Comparison of ENCODE assay signal across 24 cellular contexts in the genomic region with DNA sequence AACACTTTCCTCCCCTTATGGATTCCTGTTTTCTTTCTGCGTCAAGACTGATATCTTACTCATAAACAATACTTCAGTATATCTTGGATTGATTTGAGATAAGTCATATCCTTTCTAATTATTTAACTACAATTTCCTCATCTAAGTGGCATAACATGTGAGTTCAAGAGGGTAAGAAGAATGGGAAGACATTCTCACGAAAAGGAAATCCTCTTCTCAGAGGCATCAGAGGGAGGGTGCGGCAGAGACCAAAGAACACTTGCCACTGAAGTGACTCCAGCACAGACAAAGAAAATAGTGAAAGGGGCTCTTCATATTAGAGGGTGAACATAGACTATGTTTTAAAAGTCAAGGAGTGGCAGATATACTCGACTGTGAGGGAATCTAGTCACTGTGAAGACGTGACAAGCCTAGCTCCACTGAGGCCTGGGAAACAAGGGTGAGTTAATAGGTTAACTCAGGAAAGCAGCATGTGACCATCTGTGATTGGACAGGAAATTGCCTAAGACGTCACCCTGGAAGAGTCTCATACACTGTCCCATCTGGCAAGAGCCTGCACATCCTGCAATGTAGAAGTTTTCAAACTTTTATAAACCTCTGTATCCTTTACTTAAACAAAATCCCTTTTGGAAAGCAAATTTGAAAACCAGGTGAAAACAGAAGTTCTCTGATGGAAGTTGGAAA. TPM values are rescaled to one million over a fixed set of nuclear protein-coding genes. Genes with fewer than 3 reads are reported as not detected.
A peak's percentile ranks its signal among the peaks of the same experiment; 100 is the strongest.
DNase-seq lines count a peak whose midpoint lies in the region; FAIRE-seq and TF ChIP-seq lines count a peak whose summit lies in the region.
"Had no signal": no experiment of that assay in that cellular context is flagged by ENCODE, and none has a peak within 500 bp of the region (broad histone marks: within the 10 kb centered on the region; RNA-seq: fewer than 3 reads in every experiment).

No MANE protein-coding gene starts in this region.

- no peaks in the 10 kb centered on the region for H3K9me3 ChIP-seq in vagina
- H3K9me3 ChIP-seq: BLaER1, colonic mucosa, HAP-1, spleen, tibial artery had no signal

- no peak overlapping the region for H3K27ac Mint-ChIP-seq in mesothelial cell of epicardium
- H3K27ac Mint-ChIP-seq: activated CD4-positive, alpha-beta memory T cell treated with anti-CD3 and anti-CD28 coated beads, Interleukin-2, amount 10 ng/mL, durations not matched to agents 7 days and 5 days; brain had no signal

- no peaks in the 10 kb centered on the region for H3K4me1 Mint-ChIP-seq in mesothelial cell of epicardium
- H3K4me1 Mint-ChIP-seq: activated CD4-positive, alpha-beta memory T cell treated with anti-CD3 and anti-CD28 coated beads, Interleukin-2, amount 10 ng/mL, durations not matched to agents 7 days and 5 days; brain had no signal

- DNase-seq in EL (peak; percentile 70), HTR-8/SVneo (ENCODE audit: insufficient read length, low spot score) (no peak), fibroblast of mammary gland (ENCODE audit: low read depth) (peak; percentile 70), pulmonary artery endothelial cell (ENCODE audit: low read depth, low spot score) (peak; percentile 71), vagina (ENCODE audit: extremely low spot score in 2 of 2) (no peak), NCI-H2171 treated with DMSO at 0.1 percent for 48 hours (lab: John Stamatoyannopoulos, UW) (no peak), mesothelial cell of epicardium (ENCODE audit: low spot score in 2 of 2, unreplicated experiment in 2 of 2) (no peak)
- DNase-seq: activated CD4-positive, alpha-beta memory T cell treated with anti-CD3 and anti-CD28 coated beads, Interleukin-2, amount 10 ng/mL, durations not matched to agents 7 days and 5 days; activated gamma-delta T cell treated with Interleukin-2 at 50 U/mL for 16 hours; colonic mucosa; foreskin keratinocyte; KG1; kidney; NCI-H146; NCI-H526 treated with DMSO at 0.1 percent for 48 hours; occipital lobe; spleen; stimulated activated CD4-positive, alpha-beta T cell treated with anti-CD3 and anti-CD28 coated beads, Interleukin-4, amount 100 ng/mL, for 1 hour; stimulated activated naive CD8-positive, alpha-beta T cell treated with anti-CD3 and anti-CD28 coated beads, Interleukin-15, Interleukin-2, amounts not matched to agents 100 U/mL and 50 U/mL, for 24 hours; tibial artery had no signal

- H3K4me3 Mint-ChIP-seq in mesothelial cell of epicardium: no peak overlapping the region
- H3K4me3 Mint-ChIP-seq: activated CD4-positive, alpha-beta memory T cell treated with anti-CD3 and anti-CD28 coated beads, Interleukin-2, amount 10 ng/mL, durations not matched to agents 7 days and 5 days; brain had no signal

- peak; percentile 64 for FAIRE-seq in HTR-8/SVneo (lab: Jason Lieb, UNC)
- FAIRE-seq: kidney had no signal

- H3K36me3 Mint-ChIP-seq in mesothelial cell of epicardium: no peaks in the 10 kb centered on the region
- H3K36me3 Mint-ChIP-seq: brain had no signal

- peaks cover 4% of the 10 kb centered on the region for H3K27me3 Mint-ChIP-seq in mesothelial cell of epicardium (ENCODE audit: low read depth)

- H3K4me3 ChIP-seq in fibroblast of mammary gland (ENCODE audit: control insufficient read depth, low read depth, low read length): no peak overlapping the region
- no peak overlapping the region for H3K4me3 ChIP-seq in vagina
- H3K4me3 ChIP-seq: BLaER1, colonic mucosa, HAP-1, spleen, tibial artery had no signal

- no peaks in the 10 kb centered on the region for H3K4me1 ChIP-seq in vagina
- H3K4me1 ChIP-seq: BLaER1, colonic mucosa, HAP-1, spleen, tibial artery had no signal

- H3K9me3 Mint-ChIP-seq in mesothelial cell of epicardium: no peaks in the 10 kb centered on the region
- H3K9me3 Mint-ChIP-seq: activated CD4-positive, alpha-beta memory T cell treated with anti-CD3 and anti-CD28 coated beads, Interleukin-2, amount 10 ng/mL, durations not matched to agents 7 days and 5 days; brain had no signal

- no peak overlapping the region for H3K27ac ChIP-seq in vagina
- H3K27ac ChIP-seq: BLaER1, colonic mucosa, foreskin keratinocyte, spleen, tibial artery had no signal

- TF ChIP-seq POLR2A in vagina (IDR thresholded peaks at IDR 0.05): no peak

- no peak for TF ChIP-seq CTCF in fibroblast of mammary gland (conservative IDR thresholded peaks at IDR 0.05; ENCODE audit: control insufficient read depth, insufficient read depth, low read depth, low read length)
- TF ChIP-seq CTCF in vagina (IDR thresholded peaks at IDR 0.05): no peak
- TF ChIP-seq CTCF in mesothelial cell of epicardium (IDR thresholded peaks at IDR 0.05; ENCODE audit: unreplicated experiment): no peak

- no peaks in the 10 kb centered on the region for H3K27me3 ChIP-seq in vagina
- H3K27me3 ChIP-seq: BLaER1, colonic mucosa, foreskin keratinocyte, tibial artery had no signal

- intact Hi-C loops in vagina (cut with DNase I): no loop called here

- H3K36me3 ChIP-seq in vagina: no peaks in the 10 kb centered on the region
- H3K36me3 ChIP-seq: BLaER1, colonic mucosa, HAP-1, spleen, tibial artery had no signal

RNA-seq across cellular contexts. Expression of a gene that starts 1.8 kb away (rescaled TPM):
- total RNA-seq in pulmonary artery endothelial cell (450 and 1,378 TPM in 2 replicates), vagina (not detected), mesothelial cell of epicardium (0.13 to 0.18 TPM in 2 of 3 replicates, not detected in the other)
- total RNA-seq: activated CD4-positive, alpha-beta memory T cell treated with anti-CD3 and anti-CD28 coated beads, Interleukin-2, amount 10 ng/mL, durations not matched to agents 7 days and 5 days; occipital lobe had no signal

RNA-seq across cellular contexts. Expression of a gene that starts 19.4 kb away (rescaled TPM):
- total RNA-seq in pulmonary artery endothelial cell (8.0 and 13.3 TPM in 2 replicates), vagina (not detected), mesothelial cell of epicardium (not detected in 3 replicates)
- total RNA-seq: kidney, occipital lobe had no signal

RNA-seq across cellular contexts. Expression of a gene that starts 43.6 kb away (rescaled TPM):
- not detected in 2 replicates for total RNA-seq in pulmonary artery endothelial cell
- not detected for total RNA-seq in vagina
- not detected in 3 replicates for total RNA-seq in mesothelial cell of epicardium
- total RNA-seq: activated CD4-positive, alpha-beta memory T cell treated with anti-CD3 and anti-CD28 coated beads, Interleukin-2, amount 10 ng/mL, durations not matched to agents 7 days and 5 days; occipital lobe; renal cortical epithelial cell; spleen had no signal

Comparison
In these comparisons a context has a peak if more than half of its experiments do, and no peak if none do; other contexts are left out.
1. DNase-seq: peak in EL (single experiment), fibroblast of mammary gland (single experiment) and pulmonary artery endothelial cell (single experiment); none in HTR-8/SVneo (single experiment), vagina (0 of 2), NCI-H2171 treated with DMSO at 0.1 percent for 48 hours (single experiment) and mesothelial cell of epicardium (0 of 2).
2. RNA of a gene that starts 1.8 kb away (total RNA-seq): 450 to 1,378 TPM in pulmonary artery endothelial cell; 0.13 to 0.18 TPM in mesothelial cell of epicardium and not detected in vagina (single experiment); every median in the first group is over 100 times any median in the second.